9 cellular contexts compared by ENCODE assay signal in the genomic region with DNA sequence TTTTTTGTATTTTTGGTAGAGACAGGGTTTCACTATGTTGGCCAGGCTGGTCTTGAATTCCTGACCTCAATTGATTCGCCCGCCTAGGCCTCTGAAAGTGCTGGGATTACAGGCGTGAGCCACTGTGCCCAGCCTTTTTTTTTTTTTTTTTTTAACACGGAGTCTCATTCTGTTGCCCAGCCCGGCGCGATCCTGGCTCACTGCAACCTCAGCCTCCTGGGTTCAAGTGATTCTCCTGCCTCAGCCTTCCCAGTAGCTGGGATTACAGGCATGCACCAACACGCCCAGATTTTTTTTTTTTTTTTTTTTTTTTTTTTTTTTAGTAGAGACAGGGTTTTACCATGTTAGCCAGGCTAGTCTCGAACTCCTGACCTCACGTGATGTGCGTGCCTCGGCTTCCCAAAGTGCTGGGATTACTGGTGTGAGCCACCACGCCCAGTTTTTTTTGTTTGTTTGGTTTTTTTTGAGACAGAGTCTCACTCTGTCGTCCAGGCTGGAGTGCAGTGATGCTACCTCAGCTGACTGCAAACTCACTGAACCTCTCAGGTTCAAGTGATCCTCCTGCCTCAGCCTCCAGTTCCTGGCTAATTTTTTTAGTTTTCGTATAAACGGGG. TPM values are rescaled to one million over a fixed set of nuclear protein-coding genes. Genes with fewer than 3 reads are reported as not detected.
DNase-seq lines count a peak whose midpoint lies in the region; ATAC-seq and TF ChIP-seq lines count a peak whose summit lies in the region.
"Not testable (repeated sequence)": the region's sequence is repeated elsewhere in the genome, so short reads cannot be mapped to it uniquely, and the experiment has no call there.
"Had no signal": no experiment of that assay in that cellular context is flagged by ENCODE, and none has a peak within 500 bp of the region (broad histone marks: within the 10 kb centered on the region; RNA-seq: fewer than 3 reads in every experiment).

No MANE protein-coding gene starts in this region.

- H3K27ac ChIP-seq in OCI-LY1 (ENCODE audit: low read depth, low read length, poor library complexity, severe bottlenecking): peak overlapping the region; percentile 83
- peak overlapping the region; percentile 97 to 98 (median 98) for H3K27ac ChIP-seq in sigmoid colon
- peak overlapping the region; percentile 92 for H3K27ac ChIP-seq in urinary bladder (ENCODE audit: low read depth)

- peak overlapping the region; percentile 80 for H3K4me3 Mint-ChIP-seq in activated T-cell treated with anti-CD3 and anti-CD28 coated beads, Interleukin-2, amount 50 U/mL, for 24 hours
- H3K4me3 Mint-ChIP-seq in central memory CD8-positive, alpha-beta T cell: peak overlapping the region; percentile 93
- peak overlapping the region; percentile 93 for H3K4me3 Mint-ChIP-seq in glutamatergic neuron (ENCODE audit: unreplicated experiment)

- H3K9me3 Mint-ChIP-seq in activated T-cell treated with anti-CD3 and anti-CD28 coated beads, Interleukin-2, amount 50 U/mL, for 24 hours; central memory CD8-positive, alpha-beta T cell: not testable (repeated sequence)
- H3K9me3 Mint-ChIP-seq in glutamatergic neuron (ENCODE audit: unreplicated experiment): peaks cover 11% of the 10 kb centered on the region

- DNase-seq in GM12864 (ENCODE audit: low read depth); activated T-cell treated with anti-CD3 and anti-CD28 coated beads, Interleukin-2, amount 50 U/mL, for 24 hours; central memory CD8-positive, alpha-beta T cell (ENCODE audit: low spot score in 2 of 2); glutamatergic neuron; sigmoid colon: not testable (repeated sequence)

- 15 to 29% methylated on average over 16 of the region's 16 CpGs for WGBS in sigmoid colon, 2 donors
- WGBS in urinary bladder: 23% methylated on average over 16 of the region's 16 CpGs

- TF ChIP-seq POLR2A in sigmoid colon (IDR thresholded peaks at IDR 0.05): not testable (repeated sequence)

- not testable (repeated sequence) for H3K27me3 ChIP-seq in OCI-LY1 (ENCODE audit: insufficient read depth, low read length); mononuclear cell (ENCODE audit: insufficient read depth, low read length); sigmoid colon

- peak overlapping the region; percentile 74 for H3K4me2 ChIP-seq in OCI-LY1 (ENCODE audit: low read length)

- H3K9ac ChIP-seq in OCI-LY1 (ENCODE audit: low read length): peak overlapping the region; percentile 68; the same call in 1 of the 2 replicates

- peaks cover 15% of the 10 kb centered on the region for H3K4me1 ChIP-seq in OCI-LY1 (ENCODE audit: insufficient read depth, low read length, severe bottlenecking)
- H3K4me1 ChIP-seq in mononuclear cell (ENCODE audit: insufficient read depth, low read length): peaks cover 51% of the 10 kb centered on the region
- H3K4me1 ChIP-seq in sigmoid colon: peaks cover 0 to 37% (median 15%) of the 10 kb centered on the region in 4 donors
- H3K4me1 ChIP-seq in urinary bladder (ENCODE audit: insufficient read depth): not testable (repeated sequence)

- TF ChIP-seq EP300 in sigmoid colon (IDR thresholded peaks at IDR 0.05): not testable (repeated sequence)

- H3K79me2 ChIP-seq in OCI-LY1 (ENCODE audit: insufficient read depth, low read length): not testable (repeated sequence)

- peak overlapping the region; percentile 94 for H3K27ac Mint-ChIP-seq in activated T-cell treated with anti-CD3 and anti-CD28 coated beads, Interleukin-2, amount 50 U/mL, for 24 hours
- H3K27ac Mint-ChIP-seq in central memory CD8-positive, alpha-beta T cell (ENCODE audit: low read depth): peak overlapping the region; percentile 98
- peak overlapping the region; percentile 83 for H3K27ac Mint-ChIP-seq in glutamatergic neuron (ENCODE audit: unreplicated experiment)

- H3K4me1 Mint-ChIP-seq in activated T-cell treated with anti-CD3 and anti-CD28 coated beads, Interleukin-2, amount 50 U/mL, for 24 hours (ENCODE audit: low read depth): peaks cover 30% of the 10 kb centered on the region
- H3K4me1 Mint-ChIP-seq in central memory CD8-positive, alpha-beta T cell: peaks cover 31% of the 10 kb centered on the region
- not testable (repeated sequence) for H3K4me1 Mint-ChIP-seq in glutamatergic neuron (ENCODE audit: low read depth, unreplicated experiment)

- H3K4me3 ChIP-seq in GM12864 (ENCODE audit: low read depth, low read length) (peak overlapping the region; percentile 75), OCI-LY1 (ENCODE audit: low read depth, low read length, poor library complexity, severe bottlenecking) (peak overlapping the region; percentile 61), mononuclear cell (ENCODE audit: low read length) (peak overlapping the region; percentile 61), sigmoid colon (peak overlapping the region; percentile 69 to 80 (median 72))
- H3K4me3 ChIP-seq in urinary bladder (ENCODE audit: low read depth, low read length): not testable (repeated sequence)

- not testable (repeated sequence) for TF ChIP-seq CTCF in GM12864 (IDR thresholded peaks at IDR 0.05; ENCODE audit: low read depth, low read length, missing control alignments); OCI-LY1 (IDR thresholded peaks at IDR 0.05; ENCODE audit: low read length); glutamatergic neuron (IDR thresholded peaks at IDR 0.05; ENCODE audit: partially characterized antibody, unreplicated experiment); sigmoid colon (IDR thresholded peaks at IDR 0.05)

- H3K36me3 ChIP-seq in OCI-LY1 (ENCODE audit: insufficient read depth, low read length): peaks cover 12% of the 10 kb centered on the region; the same call in 1 of the 2 replicates
- H3K36me3 ChIP-seq in sigmoid colon: peaks cover 0 to 14% (median 10%) of the 10 kb centered on the region in 4 donors
- not testable (repeated sequence) for H3K36me3 ChIP-seq in urinary bladder (ENCODE audit: insufficient read depth)

- H3K36me3 Mint-ChIP-seq in activated T-cell treated with anti-CD3 and anti-CD28 coated beads, Interleukin-2, amount 50 U/mL, for 24 hours (ENCODE audit: low read depth): peaks cover 24% of the 10 kb centered on the region
- peaks cover 48% of the 10 kb centered on the region for H3K36me3 Mint-ChIP-seq in central memory CD8-positive, alpha-beta T cell (ENCODE audit: insufficient read depth)
- H3K36me3 Mint-ChIP-seq in glutamatergic neuron (ENCODE audit: unreplicated experiment): not testable (repeated sequence)

- not testable (repeated sequence) for H3K9me3 ChIP-seq in OCI-LY1 (ENCODE audit: low read length); mononuclear cell (ENCODE audit: low read depth, low read length); sigmoid colon

- H3K27me3 Mint-ChIP-seq in activated T-cell treated with anti-CD3 and anti-CD28 coated beads, Interleukin-2, amount 50 U/mL, for 24 hours; central memory CD8-positive, alpha-beta T cell: not testable (repeated sequence)
- H3K27me3 Mint-ChIP-seq in glutamatergic neuron (ENCODE audit: unreplicated experiment): peaks cover 17% of the 10 kb centered on the region

- ATAC-seq in central memory CD8-positive, alpha-beta T cell (replicated peaks; ENCODE audit: extremely low read depth, poor library complexity, severe bottlenecking): not testable (repeated sequence)

- H3K9me2 ChIP-seq in OCI-LY1 (ENCODE audit: low read depth, low read length): not testable (repeated sequence)

- not testable (repeated sequence) for H3F3A ChIP-seq in OCI-LY1 (ENCODE audit: insufficient read depth, low read length)

- intact Hi-C loops in sigmoid colon (cut with DNase I): loop anchor here (5.0 kb wide), 1 partner anchor 244 kb away; a partner anchor contains a TSS

- not testable (repeated sequence) for H4K20me1 ChIP-seq in OCI-LY1 (ENCODE audit: insufficient read depth, low read length)

- not testable (repeated sequence) for H2AFZ ChIP-seq in OCI-LY1 (ENCODE audit: low read length)

RNA-seq across cellular contexts. Expression of a gene that starts 2.0 kb away (rescaled TPM):
- not detected for total RNA-seq in glutamatergic neuron (ENCODE audit: unreplicated experiment)
- 0.10 TPM for total RNA-seq in mononuclear cell
- total RNA-seq in sigmoid colon: not detected
- 1 to 10 TPM in 1 of 3 donors, under 1 TPM in 1, not detected in 1; 0.90 to 1.2 TPM for polyA plus RNA-seq in sigmoid colon
- not detected for total RNA-seq in urinary bladder
- polyA plus RNA-seq in urinary bladder: 0.85 TPM
- total RNA-seq: pulmonary artery endothelial cell had no signal

RNA-seq across cellular contexts. Expression of a gene that starts 4.6 kb away (rescaled TPM):
- total RNA-seq in glutamatergic neuron (ENCODE audit: unreplicated experiment) (113 TPM), mononuclear cell (36.9 TPM), sigmoid colon (10 to 100 TPM; 22.7 to 32.2 (median 31.0) TPM), urinary bladder (20.0 TPM)
- polyA plus RNA-seq in sigmoid colon (10 to 100 TPM; 24.0 to 31.1 (median 31.0) TPM), urinary bladder (26.0 TPM)

RNA-seq across cellular contexts. Expression of a gene that starts 13.1 kb away (rescaled TPM):
- total RNA-seq in glutamatergic neuron (ENCODE audit: unreplicated experiment) (61.0 TPM), mononuclear cell (49.7 TPM), sigmoid colon (10 to 100 TPM; 23.3 to 25.3 (median 24.4) TPM), urinary bladder (16.4 TPM)
- polyA plus RNA-seq in sigmoid colon (10 to 100 TPM; 21.0 to 39.4 (median 21.5) TPM), urinary bladder (40.2 TPM)

RNA-seq across cellular contexts. Expression of a gene that starts 19.5 kb away (rescaled TPM):
- 274 TPM for total RNA-seq in glutamatergic neuron (ENCODE audit: unreplicated experiment)
- 61.2 TPM for total RNA-seq in mononuclear cell
- 10 to 100 TPM; 33.2 to 51.5 (median 42.5) TPM for total RNA-seq in sigmoid colon
- polyA plus RNA-seq in sigmoid colon: 100 to 1,000 TPM in 1 of 3 donors, 10 to 100 TPM in 2; 79.3 to 233 (median 99.0) TPM
- total RNA-seq in urinary bladder: 15.0 TPM
- polyA plus RNA-seq in urinary bladder: 193 TPM

RNA-seq across cellular contexts. Expression of a gene that starts 58.3 kb away (rescaled TPM):
- total RNA-seq in glutamatergic neuron (ENCODE audit: unreplicated experiment) (58.4 TPM), mononuclear cell (2.1 TPM), sigmoid colon (10 to 100 TPM in 2 of 4 donors, 1 to 10 TPM in 2; 5.9 to 16.1 (median 10.5) TPM), urinary bladder (11.2 TPM)
- polyA plus RNA-seq in sigmoid colon (1 to 10 TPM in 2 of 3 donors, under 1 TPM in 1; 0.60 to 6.5 (median 1.4) TPM), urinary bladder (5.8 TPM)
